27 cellular contexts compared by ENCODE assay signal in genomic region chr2:230097841-230098240, GRCh38. TPM values are rescaled to one million over a fixed set of nuclear protein-coding genes. Genes with fewer than 3 reads are reported as not detected.
DNase-seq lines count a peak whose midpoint lies in the region; ATAC-seq, FAIRE-seq and TF ChIP-seq lines count a peak whose summit lies in the region.
"Had no signal": no experiment of that assay in that cellular context is flagged by ENCODE, and none has a peak within 500 bp of the region (broad histone marks: within the 10 kb centered on the region; RNA-seq: fewer than 3 reads in every experiment).

No MANE protein-coding gene starts in this region.

- H3K4me2 ChIP-seq in PC-3 (ENCODE audit: low read length) = peak overlapping the region; percentile 53
- H3K4me2 ChIP-seq: BLaER1 had no signal

- H3K4me1 ChIP-seq in ACC112 (ENCODE audit: control insufficient read depth, insufficient read depth, low read length, unreplicated experiment) (no peaks in the 10 kb centered on the region), PC-3 (ENCODE audit: insufficient read depth, low read length) (peaks cover 21% of the 10 kb centered on the region)
- H3K4me1 ChIP-seq: BLaER1, HAP-1 had no signal

- no peak for FAIRE-seq in GM12892 (lab: Jason Lieb, UNC)
- FAIRE-seq: D721Med, GM12891, HTR-8/SVneo had no signal

- ATAC-seq in PC-3 (peak; percentile 98), WTC11 (no peak)

- no peaks in the 10 kb centered on the region for H3K79me2 ChIP-seq in ACC112 (ENCODE audit: control insufficient read depth, insufficient read depth, low read length, unreplicated experiment)
- no peaks in the 10 kb centered on the region for H3K79me2 ChIP-seq in PC-3 (ENCODE audit: low read length)

- POLR2A ChIA-PET in PC-3 (lab: Charles Lee; ENCODE audit: unreplicated experiment) = no interaction called here
- POLR2A ChIA-PET in activated CD4-positive, alpha-beta T cell treated with anti-CD3 and anti-CD28 coated beads, Interleukin-2, amount 10 ng/mL, durations not matched to agents 7 days and 5 days (lab: Charles Lee) = no interaction called here
- POLR2A ChIA-PET in WTC11 (lab: Charles Lee) = no interaction called here

- no peaks in the 10 kb centered on the region for H3K9me2 ChIP-seq in PC-3 (replicated peaks; ENCODE audit: low read length)

- H2AFZ ChIP-seq in ACC112 (ENCODE audit: low read length, unreplicated experiment) (no peak overlapping the region), PC-3 (ENCODE audit: low read length) (no peak overlapping the region)

- TF ChIP-seq POLR2A in GM12892 (IDR thresholded peaks at IDR 0.05; ENCODE audit: low read depth, low read length) = no peak

- DNase-seq in ELR (ENCODE audit: low read depth) (peak; percentile 68), PC-3 (peak; percentile 84), epithelial cell of esophagus (ENCODE audit: low read depth) (peak; percentile 50), WTC11 (ENCODE audit: low spot score) (no peak), GM12892 (ENCODE audit: insufficient read length) (no peak)
- no peak for DNase-seq in activated CD4-positive, alpha-beta T cell treated with anti-CD3 and anti-CD28 coated beads, Interleukin-2, amount 10 ng/mL, durations not matched to agents 7 days and 5 days
- DNase-seq: CD4-positive, CD25-positive, alpha-beta regulatory T cell; GF-D8; GOT3; KG1; NCI-H1092; NCI-H1417 treated with DMSO at 0.1 percent for 48 hours; NCI-H1694 treated with DMSO at 0.1 percent for 48 hours; NCI-H2081; NCI-H2227 treated with DMSO at 0.1 percent for 48 hours; NCI-H510A; NCI-H774; NK-92 treated with Interleukin-12 subunit alpha and Interleukin-12 subunit beta, amount 100 ng/mL, for 24 hours; Right ventricle myocardium superior; RPMI8226 had no signal

- H3K27ac Mint-ChIP-seq in activated CD4-positive, alpha-beta T cell treated with anti-CD3 and anti-CD28 coated beads, Interleukin-2, amount 10 ng/mL, durations not matched to agents 7 days and 5 days = no peak overlapping the region
- H3K27ac Mint-ChIP-seq in WTC11 = no peak overlapping the region
- H3K27ac Mint-ChIP-seq: CD4-positive, CD25-positive, alpha-beta regulatory T cell had no signal

- CTCF ChIA-PET in PC-3 (lab: Charles Lee) = interaction anchor here (0.6 kb wide), 1 partner anchor 62 kb away, joined by 13 read pairs; no protein-coding TSS in a partner anchor
- CTCF ChIA-PET in activated CD4-positive, alpha-beta T cell treated with anti-CD3 and anti-CD28 coated beads, Interleukin-2, amount 10 ng/mL, durations not matched to agents 7 days and 5 days (lab: Charles Lee) = no interaction called here
- CTCF ChIA-PET in WTC11 (lab: Charles Lee) = no interaction called here

- peaks cover 14% of the 10 kb centered on the region for H3K9me3 Mint-ChIP-seq in activated CD4-positive, alpha-beta T cell treated with anti-CD3 and anti-CD28 coated beads, Interleukin-2, amount 10 ng/mL, durations not matched to agents 7 days and 5 days
- peaks cover 41% of the 10 kb centered on the region for H3K9me3 Mint-ChIP-seq in WTC11

- no peak overlapping the region for H3K4me3 Mint-ChIP-seq in activated CD4-positive, alpha-beta T cell treated with anti-CD3 and anti-CD28 coated beads, Interleukin-2, amount 10 ng/mL, durations not matched to agents 7 days and 5 days
- H3K4me3 Mint-ChIP-seq in WTC11 = no peak overlapping the region
- H3K4me3 Mint-ChIP-seq: CD4-positive, CD25-positive, alpha-beta regulatory T cell had no signal

- peak overlapping the region; percentile 67 for H3K27ac ChIP-seq in ACC112 (ENCODE audit: low read depth, low read length)
- peak overlapping the region; percentile 91 for H3K27ac ChIP-seq in PC-3 (ENCODE audit: low read length)
- H3K27ac ChIP-seq: BLaER1 had no signal

- no peak overlapping the region for H3K4me3 ChIP-seq in ACC112 (ENCODE audit: low read depth, low read length)
- no peak overlapping the region for H3K4me3 ChIP-seq in PC-3 (ENCODE audit: low read length)
- no peak overlapping the region for H3K4me3 ChIP-seq in epithelial cell of esophagus (ENCODE audit: low read length)
- H3K4me3 ChIP-seq: BLaER1, HAP-1 had no signal

- intact Hi-C loops in PC-3 (cut with micrococcal nuclease) = no loop called here

- no peaks in the 10 kb centered on the region for H3K36me3 ChIP-seq in ACC112 (ENCODE audit: insufficient read depth, low read length)
- no peaks in the 10 kb centered on the region for H3K36me3 ChIP-seq in PC-3 (ENCODE audit: low read depth, low read length)
- H3K36me3 ChIP-seq: BLaER1, HAP-1 had no signal

- H3K9ac ChIP-seq in PC-3 (ENCODE audit: low read length) = peak overlapping the region; percentile 45
- H3K9ac ChIP-seq: BLaER1 had no signal

- H4K20me1 ChIP-seq in PC-3 (ENCODE audit: low read length) = no peaks in the 10 kb centered on the region
- H4K20me1 ChIP-seq: BLaER1 had no signal

- TF ChIP-seq CTCF in PC-3 (conservative IDR thresholded peaks at IDR 0.05; ENCODE audit: low read depth, low read length) = no peak
- TF ChIP-seq CTCF in epithelial cell of esophagus (IDR thresholded peaks at IDR 0.05; ENCODE audit: insufficient read depth, low read depth, low read length, missing control alignments) = no peak
- no peak for TF ChIP-seq CTCF in WTC11 (IDR thresholded peaks at IDR 0.05)

- H3K9me3 ChIP-seq in PC-3 (ENCODE audit: low read length) = no peaks in the 10 kb centered on the region
- H3K9me3 ChIP-seq: HAP-1 had no signal

- H3K27me3 ChIP-seq in ACC112 (ENCODE audit: insufficient read depth, low read length) (peaks cover 35% of the 10 kb centered on the region), PC-3 (ENCODE audit: low read length) (no peaks in the 10 kb centered on the region)
- H3K27me3 ChIP-seq: BLaER1 had no signal

- H3K36me3 Mint-ChIP-seq in activated CD4-positive, alpha-beta T cell treated with anti-CD3 and anti-CD28 coated beads, Interleukin-2, amount 10 ng/mL, durations not matched to agents 7 days and 5 days (ENCODE audit: low read depth) = no peaks in the 10 kb centered on the region
- peaks cover 6% of the 10 kb centered on the region; the same call in 1 of the 2 replicates for H3K36me3 Mint-ChIP-seq in WTC11
- H3K36me3 Mint-ChIP-seq: CD4-positive, CD25-positive, alpha-beta regulatory T cell had no signal

- H3F3A ChIP-seq in PC-3 (ENCODE audit: low read length, unreplicated experiment) = no peaks in the 10 kb centered on the region

- peaks cover 16% of the 10 kb centered on the region for H3K27me3 Mint-ChIP-seq in activated CD4-positive, alpha-beta T cell treated with anti-CD3 and anti-CD28 coated beads, Interleukin-2, amount 10 ng/mL, durations not matched to agents 7 days and 5 days
- H3K27me3 Mint-ChIP-seq in WTC11 (ENCODE audit: low read depth) = peaks cover 4% of the 10 kb centered on the region; the same call in 1 of the 2 replicates

- no peaks in the 10 kb centered on the region for H3K4me1 Mint-ChIP-seq in activated CD4-positive, alpha-beta T cell treated with anti-CD3 and anti-CD28 coated beads, Interleukin-2, amount 10 ng/mL, durations not matched to agents 7 days and 5 days
- no peaks in the 10 kb centered on the region for H3K4me1 Mint-ChIP-seq in WTC11
- H3K4me1 Mint-ChIP-seq: CD4-positive, CD25-positive, alpha-beta regulatory T cell had no signal

- BruUV-seq in PC-3 (replicated peaks; lab: Mats Ljungman, UMichigan) = no TSS peak

TF ChIP-seq in WTC11, 78 proteins besides CTCF, POLR2A, EP300 and RAD21 (continues in another document):
- TF ChIP-seq, protein P1, sequence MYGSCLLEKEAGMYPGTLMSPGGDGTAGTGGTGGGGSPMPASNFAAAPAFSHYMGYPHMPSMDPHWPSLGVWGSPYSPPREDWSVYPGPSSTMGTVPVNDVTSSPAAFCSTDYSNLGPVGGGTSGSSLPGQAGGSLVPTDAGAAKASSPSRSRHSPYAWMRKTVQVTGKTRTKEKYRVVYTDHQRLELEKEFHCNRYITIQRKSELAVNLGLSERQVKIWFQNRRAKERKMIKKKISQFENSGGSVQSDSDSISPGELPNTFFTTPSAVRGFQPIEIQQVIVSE (CRISPR knock-in tag; IDR thresholded peaks at IDR 0.05; ENCODE audit: borderline replicate concordance) = no peak
- TF ChIP-seq E2F5 (CRISPR knock-in tag; IDR thresholded peaks at IDR 0.05) (no peak), ZNF232 (CRISPR knock-in tag; IDR thresholded peaks at IDR 0.05) (no peak)
- TF ChIP-seq, protein P2, sequence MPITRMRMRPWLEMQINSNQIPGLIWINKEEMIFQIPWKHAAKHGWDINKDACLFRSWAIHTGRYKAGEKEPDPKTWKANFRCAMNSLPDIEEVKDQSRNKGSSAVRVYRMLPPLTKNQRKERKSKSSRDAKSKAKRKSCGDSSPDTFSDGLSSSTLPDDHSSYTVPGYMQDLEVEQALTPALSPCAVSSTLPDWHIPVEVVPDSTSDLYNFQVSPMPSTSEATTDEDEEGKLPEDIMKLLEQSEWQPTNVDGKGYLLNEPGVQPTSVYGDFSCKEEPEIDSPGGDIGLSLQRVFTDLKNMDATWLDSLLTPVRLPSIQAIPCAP (CRISPR knock-in tag; IDR thresholded peaks at IDR 0.05) = no peak
- TF ChIP-seq, protein P3, sequence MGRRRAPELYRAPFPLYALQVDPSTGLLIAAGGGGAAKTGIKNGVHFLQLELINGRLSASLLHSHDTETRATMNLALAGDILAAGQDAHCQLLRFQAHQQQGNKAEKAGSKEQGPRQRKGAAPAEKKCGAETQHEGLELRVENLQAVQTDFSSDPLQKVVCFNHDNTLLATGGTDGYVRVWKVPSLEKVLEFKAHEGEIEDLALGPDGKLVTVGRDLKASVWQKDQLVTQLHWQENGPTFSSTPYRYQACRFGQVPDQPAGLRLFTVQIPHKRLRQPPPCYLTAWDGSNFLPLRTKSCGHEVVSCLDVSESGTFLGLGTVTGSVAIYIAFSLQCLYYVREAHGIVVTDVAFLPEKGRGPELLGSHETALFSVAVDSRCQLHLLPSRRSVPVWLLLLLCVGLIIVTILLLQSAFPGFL (CRISPR knock-in tag; IDR thresholded peaks at IDR 0.05; ENCODE audit: borderline replicate concordance) = no peak

RNA-seq across cellular contexts. Expression of gene SLC16A14, which starts 29.1 kb away (rescaled TPM):
- 12.4 and 14.4 TPM in 2 replicates for total RNA-seq in PC-3 (2014; rRNA removed)
- under 1 TPM; 0.08 to 0.27 TPM for total RNA-seq in activated CD4-positive, alpha-beta T cell treated with anti-CD3 and anti-CD28 coated beads, Interleukin-2, amount 10 ng/mL, durations not matched to agents 7 days and 5 days
- total RNA-seq in WTC11 (2021) = 1.7 to 2.7 TPM (median 2.6 TPM) in 3 replicates
- 0.49 TPM for polyA plus RNA-seq in GM12892 (2012; ENCODE audit: missing spikeins)
- total RNA-seq: A172; CD4-positive, CD25-positive, alpha-beta regulatory T cell had no signal

Comparison
In these comparisons a context has a peak if more than half of its experiments do, and no peak if none do; other contexts are left out.
1. DNase-seq: peak in ELR (single experiment), PC-3 (single experiment) and epithelial cell of esophagus (single experiment); none in activated CD4-positive, alpha-beta T cell treated with anti-CD3 and anti-CD28 coated beads, Interleukin-2, amount 10 ng/mL, durations not matched to agents 7 days and 5 days (single experiment), WTC11 (single experiment) and GM12892 (single experiment).